ENCODE assay signal across 13 cellular contexts in the genomic region with DNA sequence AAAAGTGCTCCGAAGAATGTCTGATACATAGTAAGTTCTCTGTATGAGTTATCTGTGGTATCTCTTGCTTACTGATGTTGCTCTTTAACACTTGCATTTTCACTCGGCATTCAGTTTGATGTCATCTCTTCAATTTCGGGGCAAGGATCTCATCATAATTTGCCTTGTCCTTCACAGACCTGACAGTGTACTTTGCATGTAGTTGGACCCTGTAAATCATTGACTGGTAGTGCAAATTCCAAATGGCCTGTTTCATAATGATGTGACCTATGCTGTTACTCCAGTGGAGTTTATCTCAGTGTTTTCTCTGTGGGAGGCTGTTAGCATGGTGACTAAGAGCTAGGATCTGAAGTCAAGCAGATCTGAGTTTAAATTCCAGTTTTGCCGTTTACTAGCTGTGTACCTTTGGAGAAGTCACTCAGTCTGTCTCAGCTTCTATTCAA. TPM values are rescaled to one million over a fixed set of nuclear protein-coding genes. Genes with fewer than 3 reads are reported as not detected.
DNase-seq lines count a peak whose midpoint lies in the region; TF ChIP-seq lines count a peak whose summit lies in the region.
"Had no signal": no experiment of that assay in that cellular context is flagged by ENCODE, and none has a peak within 500 bp of the region (broad histone marks: within the 10 kb centered on the region; RNA-seq: fewer than 3 reads in every experiment).

No MANE protein-coding gene starts in this region.

- H3K4me1 Mint-ChIP-seq in activated naive CD4-positive, alpha-beta T cell treated with anti-CD3 and anti-CD28 coated beads, Interleukin-2, amount 50 U/mL, for 24 hours, result peaks cover 29% of the 10 kb centered on the region

- no peaks in the 10 kb centered on the region for H3K9me3 Mint-ChIP-seq in activated naive CD4-positive, alpha-beta T cell treated with anti-CD3 and anti-CD28 coated beads, Interleukin-2, amount 50 U/mL, for 24 hours
- H3K9me3 Mint-ChIP-seq: activated B cell treated with CpG ODN at 0.5 μM for 24 hours had no signal

- no peaks in the 10 kb centered on the region for H3K9me3 ChIP-seq in transverse colon
- H3K9me3 ChIP-seq in spleen, result peaks cover 0 to 3% (median under 1%) of the 10 kb centered on the region in 8 donors
- H3K9me3 ChIP-seq: HAP-1, vagina had no signal

- H3K27ac Mint-ChIP-seq in activated naive CD4-positive, alpha-beta T cell treated with anti-CD3 and anti-CD28 coated beads, Interleukin-2, amount 50 U/mL, for 24 hours, result peak overlapping the region; percentile 1
- H3K27ac Mint-ChIP-seq: activated B cell treated with CpG ODN at 0.5 μM for 24 hours had no signal

- whole genome bisulfite sequencing in transverse colon (ENCODE audit: low coverage in 1 of 2), 2 donors, result 34 to 54% methylated on average over 4 of the region's 4 CpGs
- WGBS in spleen, 5 donors, result 56 to 75% (median 69%) methylated on average over 4 of the region's 4 CpGs

- H3K4me3 ChIP-seq in foreskin fibroblast (ENCODE audit: low read depth in 1 of 2, low read length in 2 of 2), result no peak overlapping the region
- no peak overlapping the region for H3K4me3 ChIP-seq in transverse colon
- no peak overlapping the region for H3K4me3 ChIP-seq in spleen
- H3K4me3 ChIP-seq: BLaER1 treated with 17β-estradiol and CSF1 and Interleukin-3, amounts not matched to agents 10 nM and 100 nM; HAP-1; vagina had no signal

- no peaks in the 10 kb centered on the region for H3K27me3 Mint-ChIP-seq in activated naive CD4-positive, alpha-beta T cell treated with anti-CD3 and anti-CD28 coated beads, Interleukin-2, amount 50 U/mL, for 24 hours

- in situ Hi-C loops in transverse colon (cut with MboI; ENCODE audit: low pct_ligation_motif_present in 1 of 4, low pct_unique_long_range_greater_than_20kb in 1 of 4, low sequenced_read_pairs in 3 of 4), result no loop called here

- peaks cover 0 to 40% (median 23%) of the 10 kb centered on the region in 4 donors for H3K4me1 ChIP-seq in transverse colon
- H3K4me1 ChIP-seq in spleen, result peaks cover 0 to 11% (median 8%) of the 10 kb centered on the region in 6 donors
- H3K4me1 ChIP-seq: HAP-1, vagina had no signal

- TF ChIP-seq CTCF in foreskin fibroblast (IDR thresholded peaks at IDR 0.05; ENCODE audit: low read depth, low read length) (no peak), transverse colon (IDR thresholded peaks at IDR 0.05) (no peak), spleen (IDR thresholded peaks at IDR 0.05 in 8 of 11, conservative IDR thresholded peaks at IDR 0.05 in 3 of 11) (no peak)

- no peak for TF ChIP-seq POLR2A in transverse colon (IDR thresholded peaks at IDR 0.05)
- TF ChIP-seq POLR2A in spleen (IDR thresholded peaks at IDR 0.05), result no peak

- intact Hi-C loops in transverse colon (cut with DNase I; ENCODE audit: low total_unique reads), result no loop called here
- intact Hi-C loops in spleen (cut with DNase I; ENCODE audit: low total_unique reads), result no loop called here

- no peaks in the 10 kb centered on the region for H3K36me3 Mint-ChIP-seq in activated naive CD4-positive, alpha-beta T cell treated with anti-CD3 and anti-CD28 coated beads, Interleukin-2, amount 50 U/mL, for 24 hours

- H3K27ac ChIP-seq in transverse colon (peak overlapping the region; percentile 83 to 89 (median 86)), spleen (no peak overlapping the region)
- H3K27ac ChIP-seq: vagina had no signal

- no peak for TF ChIP-seq EP300 in transverse colon (IDR thresholded peaks at IDR 0.05; ENCODE audit: low read depth)

- H3K36me3 ChIP-seq in transverse colon (no peaks in the 10 kb centered on the region), spleen (no peaks in the 10 kb centered on the region)
- H3K36me3 ChIP-seq: BLaER1 treated with 17β-estradiol and CSF1 and Interleukin-3, amounts not matched to agents 10 nM and 100 nM; HAP-1; vagina had no signal

- no peaks in the 10 kb centered on the region for H3K27me3 ChIP-seq in transverse colon
- no peaks in the 10 kb centered on the region for H3K27me3 ChIP-seq in spleen (replicated peaks in 1 of 7)
- H3K27me3 ChIP-seq: BLaER1 treated with 17β-estradiol and CSF1 and Interleukin-3, amounts not matched to agents 10 nM and 100 nM; vagina had no signal

- DNase-seq in activated naive CD4-positive, alpha-beta T cell treated with anti-CD3 and anti-CD28 coated beads, Interleukin-2, amount 50 U/mL, for 16 hours, result no peak
- DNase-seq in HuH-7.5 (ENCODE audit: low spot score) (peak; percentile 10), foreskin fibroblast (peak; percentile 16 to 44), transverse colon (peak; percentile 30), spleen (no peak), NCI-H146 treated with DMSO at 0.1 percent for 48 hours (lab: John Stamatoyannopoulos, UW; ENCODE audit: unreplicated experiment) (no peak), OCI-M1 (lab: John Stamatoyannopoulos, UW) (no peak)
- DNase-seq: activated B cell treated with CpG ODN at 0.5 μM for 24 hours; effector CD4-positive, alpha-beta T cell had no signal

- no peak overlapping the region for H3K4me3 Mint-ChIP-seq in activated naive CD4-positive, alpha-beta T cell treated with anti-CD3 and anti-CD28 coated beads, Interleukin-2, amount 50 U/mL, for 24 hours

RNA-seq across cellular contexts. Expression of a gene that starts 34.2 kb away (rescaled TPM):
- total RNA-seq in transverse colon (10 to 100 TPM; 37.2 to 88.3 (median 58.1) TPM), spleen (10 to 100 TPM; 17.4 to 30.8 (median 22.4) TPM)
- 1 to 10 TPM; 9.1 to 9.6 (median 9.3) TPM for polyA plus RNA-seq in spleen

Comparison
In these comparisons a context has a peak if more than half of its experiments do, and no peak if none do; other contexts are left out.
1. DNase-seq: peak in HuH-7.5 (single experiment), foreskin fibroblast (2 of 2) and transverse colon (single experiment); none in activated naive CD4-positive, alpha-beta T cell treated with anti-CD3 and anti-CD28 coated beads, Interleukin-2, amount 50 U/mL, for 16 hours (single experiment), spleen (single experiment), NCI-H146 treated with DMSO at 0.1 percent for 48 hours (single experiment) and OCI-M1 (single experiment).
2. H3K27ac ChIP-seq: peak in transverse colon (4 of 4); none in spleen (0 of 8).